22 cellular contexts compared by ENCODE assay signal in genomic region chr1:67896826-67897225, GRCh38.
DNase-seq lines count a peak whose midpoint lies in the region; ATAC-seq, FAIRE-seq and TF ChIP-seq lines count a peak whose summit lies in the region.
"Had no signal": no experiment of that assay in that cellular context is flagged by ENCODE, and none has a peak within 500 bp of the region (broad histone marks: within the 10 kb centered on the region; RNA-seq: fewer than 3 reads in every experiment).

No MANE protein-coding gene starts in this region.

- no peak for TF ChIP-seq EP300 in tibial nerve (IDR thresholded peaks at IDR 0.05)

- peaks cover 25% of the 10 kb centered on the region for H3K4me1 Mint-ChIP-seq in nephron
- no peaks in the 10 kb centered on the region for H3K4me1 Mint-ChIP-seq in activated CD8-positive, alpha-beta T cell treated with anti-CD3 and anti-CD28 coated beads, Interleukin-2, amount 10 ng/mL, durations not matched to agents 7 days and 5 days (ENCODE audit: low read depth)
- H3K4me1 Mint-ChIP-seq: activated CD4-positive, alpha-beta T cell treated with anti-CD3 and anti-CD28 coated beads, Interleukin-2, amount 10 ng/mL, durations not matched to agents 7 days and 5 days; activated naive CD8-positive, alpha-beta T cell treated with anti-CD3 and anti-CD28 coated beads, Interleukin-2, amount 10 ng/mL, durations not matched to agents 7 days and 5 days; endodermal cell had no signal

- H3K36me3 Mint-ChIP-seq in nephron (ENCODE audit: low read depth) = no peaks in the 10 kb centered on the region
- H3K36me3 Mint-ChIP-seq in activated CD8-positive, alpha-beta T cell treated with anti-CD3 and anti-CD28 coated beads, Interleukin-2, amount 10 ng/mL, durations not matched to agents 7 days and 5 days (ENCODE audit: low read depth) = no peaks in the 10 kb centered on the region
- H3K36me3 Mint-ChIP-seq: activated naive CD8-positive, alpha-beta T cell treated with anti-CD3 and anti-CD28 coated beads, Interleukin-2, amount 10 ng/mL, durations not matched to agents 7 days and 5 days had no signal

- dilution Hi-C loops in endothelial cell of umbilical vein (cut with MboI; ENCODE audit: extremely low pct_ligation_motif_present, low sequenced_read_pairs) = no loop called here

- ATAC-seq in activated CD8-positive, alpha-beta T cell treated with anti-CD3 and anti-CD28 coated beads, Interleukin-2, amount 10 ng/mL, durations not matched to agents 7 days and 5 days = no peak
- no peak for ATAC-seq in GM19035 (IDR thresholded peaks at IDR 0.05; ENCODE audit: unreplicated experiment)
- ATAC-seq: Panc1, psoas muscle had no signal

- peak overlapping the region; percentile 62 to 82 (median 70) for H3K27ac Mint-ChIP-seq in nephron
- H3K27ac Mint-ChIP-seq in activated CD8-positive, alpha-beta T cell treated with anti-CD3 and anti-CD28 coated beads, Interleukin-2, amount 10 ng/mL, durations not matched to agents 7 days and 5 days = no peak overlapping the region
- H3K27ac Mint-ChIP-seq: activated CD4-positive, alpha-beta T cell treated with anti-CD3 and anti-CD28 coated beads, Interleukin-2, amount 10 ng/mL, durations not matched to agents 7 days and 5 days; activated naive CD8-positive, alpha-beta T cell treated with anti-CD3 and anti-CD28 coated beads, Interleukin-2, amount 10 ng/mL, durations not matched to agents 7 days and 5 days; CD4-positive, alpha-beta T cell; endodermal cell had no signal

- peaks cover 27% of the 10 kb centered on the region for H3K4me1 ChIP-seq in endothelial cell of umbilical vein (ENCODE audit: control insufficient read depth, extremely low read depth, insufficient read depth, low read length)
- no peaks in the 10 kb centered on the region for H3K4me1 ChIP-seq in tibial nerve
- H3K4me1 ChIP-seq: psoas muscle had no signal

- no peaks in the 10 kb centered on the region for H3K27me3 ChIP-seq in endothelial cell of umbilical vein (ENCODE audit: control insufficient read depth in 2 of 2, insufficient read depth in 2 of 2, low read length in 2 of 2)
- H3K27me3 ChIP-seq in tibial nerve = no peaks in the 10 kb centered on the region

- H3K9me3 Mint-ChIP-seq in nephron = peaks cover 14% of the 10 kb centered on the region
- H3K9me3 Mint-ChIP-seq in activated CD8-positive, alpha-beta T cell treated with anti-CD3 and anti-CD28 coated beads, Interleukin-2, amount 10 ng/mL, durations not matched to agents 7 days and 5 days (ENCODE audit: insufficient read depth) = no peaks in the 10 kb centered on the region
- H3K9me3 Mint-ChIP-seq: activated CD4-positive, alpha-beta T cell treated with anti-CD3 and anti-CD28 coated beads, Interleukin-2, amount 10 ng/mL, durations not matched to agents 7 days and 5 days; activated naive CD8-positive, alpha-beta T cell treated with anti-CD3 and anti-CD28 coated beads, Interleukin-2, amount 10 ng/mL, durations not matched to agents 7 days and 5 days had no signal

- no peaks in the 10 kb centered on the region for H3K36me3 ChIP-seq in endothelial cell of umbilical vein (ENCODE audit: control insufficient read depth in 2 of 2, extremely low read depth in 1 of 2, insufficient read depth in 2 of 2, low read length in 2 of 2)
- H3K36me3 ChIP-seq in tibial nerve = no peaks in the 10 kb centered on the region

- H3K27ac ChIP-seq in endothelial cell of umbilical vein (ENCODE audit: insufficient read depth, low read depth, low read length) (peak overlapping the region; percentile 91), tibial nerve (no peak overlapping the region)
- H3K27ac ChIP-seq: psoas muscle had no signal

- peak; percentile 60 for FAIRE-seq in endothelial cell of umbilical vein (lab: Jason Lieb, UNC)
- FAIRE-seq: GM12891 had no signal

- intact Hi-C loops in endothelial cell of umbilical vein (cut with micrococcal nuclease) = loop anchor here (1.0 to 10.0 kb wide), 6 partner anchors 42 to 598 kb away; partner anchors contain the start of genes DEPDC1 and DIRAS3

- no peaks in the 10 kb centered on the region for H4K20me1 ChIP-seq in endothelial cell of umbilical vein (replicated peaks; ENCODE audit: control insufficient read depth, extremely low read depth, insufficient read depth, low read length)

- CTCF ChIA-PET in endothelial cell of umbilical vein (lab: Charles Lee) = interaction anchor here (0.7 to 3.4 kb wide), 9 partner anchors 9 to 361 kb away, joined by 3 to 21 read pairs (median 7); no protein-coding TSS in a partner anchor
- CTCF ChIA-PET in activated CD8-positive, alpha-beta T cell treated with anti-CD3 and anti-CD28 coated beads, Interleukin-2, amount 10 ng/mL, durations not matched to agents 7 days and 5 days (lab: Charles Lee) = interaction anchor here (0.6 kb wide), 1 partner anchor 1904 kb away, joined by 3 read pairs; no protein-coding TSS in a partner anchor

- no peaks in the 10 kb centered on the region for H3K9me1 ChIP-seq in endothelial cell of umbilical vein (replicated peaks; ENCODE audit: control insufficient read depth, extremely low read depth, insufficient read depth, low read length)

- peak overlapping the region; percentile 57 for H3K9ac ChIP-seq in endothelial cell of umbilical vein (replicated peaks; ENCODE audit: extremely low read depth, insufficient read depth, low read length)

- TF ChIP-seq POLR2A in endothelial cell of umbilical vein (IDR thresholded peaks at IDR 0.05; ENCODE audit: low read depth, low read length) (no peak), tibial nerve (IDR thresholded peaks at IDR 0.05) (no peak)

- WGBS in tibial nerve, 2 donors = 83 to 90% methylated on average over 6 of the region's 6 CpGs

- no peaks in the 10 kb centered on the region for H3K9me3 ChIP-seq in endothelial cell of umbilical vein (replicated peaks; ENCODE audit: control insufficient read depth, insufficient read depth, low read length)
- peaks cover 0 to 12% (median 0%) of the 10 kb centered on the region in 4 donors for H3K9me3 ChIP-seq in tibial nerve
- H3K9me3 ChIP-seq: psoas muscle had no signal

- POLR2A ChIA-PET in endothelial cell of umbilical vein (lab: Charles Lee) = interaction anchor here (2.2 kb wide), 1 partner anchor 25 kb away, joined by 5 read pairs; no protein-coding TSS in a partner anchor
- POLR2A ChIA-PET in activated CD8-positive, alpha-beta T cell treated with anti-CD3 and anti-CD28 coated beads, Interleukin-2, amount 10 ng/mL, durations not matched to agents 7 days and 5 days (lab: Charles Lee) = no interaction called here

- H3K4me3 Mint-ChIP-seq in nephron = no peak overlapping the region
- no peak overlapping the region for H3K4me3 Mint-ChIP-seq in activated CD8-positive, alpha-beta T cell treated with anti-CD3 and anti-CD28 coated beads, Interleukin-2, amount 10 ng/mL, durations not matched to agents 7 days and 5 days
- H3K4me3 Mint-ChIP-seq: activated CD4-positive, alpha-beta T cell treated with anti-CD3 and anti-CD28 coated beads, Interleukin-2, amount 10 ng/mL, durations not matched to agents 7 days and 5 days; activated naive CD8-positive, alpha-beta T cell treated with anti-CD3 and anti-CD28 coated beads, Interleukin-2, amount 10 ng/mL, durations not matched to agents 7 days and 5 days; CD4-positive, alpha-beta T cell; endodermal cell had no signal

- DNase-seq in Caki2 (ENCODE audit: low read depth) (peak; percentile 14), NCI-H146 treated with DMSO at 0.1 percent for 48 hours (lab: John Stamatoyannopoulos, UW; ENCODE audit: unreplicated experiment) (peak; percentile 65), endothelial cell of umbilical vein (ENCODE audit: low read depth, low spot score) (peak; percentile 90), putamen (ENCODE audit: low spot score) (no peak), tibial nerve (ENCODE audit: low spot score in 2 of 2) (no peak)
- no peak for DNase-seq in activated CD8-positive, alpha-beta T cell treated with anti-CD3 and anti-CD28 coated beads, Interleukin-2, amount 10 ng/mL, durations not matched to agents 7 days and 5 days
- DNase-seq: activated CD4-positive, alpha-beta T cell treated with anti-CD3 and anti-CD28 coated beads, Interleukin-2, amount 10 ng/mL, durations not matched to agents 7 days and 5 days; activated naive CD8-positive, alpha-beta T cell treated with anti-CD3 and anti-CD28 coated beads, Interleukin-2, amount 10 ng/mL, durations not matched to agents 7 days and 5 days; CD4-positive, alpha-beta T cell; endodermal cell; NCI-H1092 treated with DMSO at 0.1 percent for 48 hours; NCI-H2029 treated with DMSO at 0.1 percent for 48 hours; NCI-H446; NK-92 treated with Interleukin-12 subunit alpha and Interleukin-12 subunit beta, amount 100 ng/mL, for 24 hours; psoas muscle; SIG-M5; stimulated activated naive CD4-positive, alpha-beta T cell treated with Interleukin-2 at 50 U/mL for 16 hours had no signal

- no TSS peak for BruUV-seq in endothelial cell of umbilical vein (replicated peaks; lab: Mats Ljungman, UMichigan)

- in situ Hi-C loops in Caki2 (cut with HindIII; ENCODE audit: low pct_unique_long_range_greater_than_20kb, low sequenced_read_pairs) = no loop called here

- peak overlapping the region; percentile 47 for H3K4me2 ChIP-seq in endothelial cell of umbilical vein (ENCODE audit: insufficient read depth, low read length)
- H3K4me2 ChIP-seq: smooth muscle cell had no signal

- no peak overlapping the region for H3K4me3 ChIP-seq in endothelial cell of umbilical vein (replicated peaks in 1 of 3; ENCODE audit: insufficient read depth in 1 of 3, low read depth in 1 of 3, low read length in 3 of 3)
- H3K4me3 ChIP-seq in tibial nerve = no peak overlapping the region
- H3K4me3 ChIP-seq: psoas muscle, smooth muscle cell had no signal

- TF ChIP-seq CTCF in endothelial cell of umbilical vein (IDR thresholded peaks at IDR 0.05; ENCODE audit: extremely low read depth in 1 of 2, insufficient read depth in 1 of 2, low read depth in 1 of 2, low read length in 2 of 2) (peak in 1 of 2 donors; percentile 4), nephron (IDR thresholded peaks at IDR 0.05; ENCODE audit: unreplicated experiment in 3 of 3) (no peak), tibial nerve (IDR thresholded peaks at IDR 0.05) (no peak)

- H3K79me2 ChIP-seq in endothelial cell of umbilical vein (ENCODE audit: control insufficient read depth, insufficient read depth, low read length) = no peaks in the 10 kb centered on the region

- peak overlapping the region; percentile 79 for H2AFZ ChIP-seq in endothelial cell of umbilical vein (ENCODE audit: low read depth, low read length)

- H3K27me3 Mint-ChIP-seq in nephron (ENCODE audit: low read depth) = no peaks in the 10 kb centered on the region
- H3K27me3 Mint-ChIP-seq in activated CD8-positive, alpha-beta T cell treated with anti-CD3 and anti-CD28 coated beads, Interleukin-2, amount 10 ng/mL, durations not matched to agents 7 days and 5 days (ENCODE audit: low read depth) = peaks cover 15% of the 10 kb centered on the region

TF ChIP-seq in endothelial cell of umbilical vein, 7 proteins besides CTCF, POLR2A, EP300 and RAD21:
- no peak for TF ChIP-seq MAX (IDR thresholded peaks at IDR 0.05; ENCODE audit: insufficient read depth, insufficient read length)
- peak; percentile 2 for TF ChIP-seq JUN (IDR thresholded peaks at IDR 0.05; ENCODE audit: borderline replicate concordance, insufficient read depth, insufficient read length, low read depth)
- peak; percentile 36 for TF ChIP-seq GATA2 (IDR thresholded peaks at IDR 0.05; ENCODE audit: insufficient read depth, insufficient read length, low read depth, low read length)

Comparison
In these comparisons a context has a peak if more than half of its experiments do, and no peak if none do; other contexts are left out.
1. DNase-seq: peak in Caki2 (single experiment), NCI-H146 treated with DMSO at 0.1 percent for 48 hours (single experiment) and endothelial cell of umbilical vein (single experiment); none in putamen (single experiment), tibial nerve (0 of 2) and activated CD8-positive, alpha-beta T cell treated with anti-CD3 and anti-CD28 coated beads, Interleukin-2, amount 10 ng/mL, durations not matched to agents 7 days and 5 days (single experiment).